1 cellular context compared by ENCODE assay signal in the genomic region with DNA sequence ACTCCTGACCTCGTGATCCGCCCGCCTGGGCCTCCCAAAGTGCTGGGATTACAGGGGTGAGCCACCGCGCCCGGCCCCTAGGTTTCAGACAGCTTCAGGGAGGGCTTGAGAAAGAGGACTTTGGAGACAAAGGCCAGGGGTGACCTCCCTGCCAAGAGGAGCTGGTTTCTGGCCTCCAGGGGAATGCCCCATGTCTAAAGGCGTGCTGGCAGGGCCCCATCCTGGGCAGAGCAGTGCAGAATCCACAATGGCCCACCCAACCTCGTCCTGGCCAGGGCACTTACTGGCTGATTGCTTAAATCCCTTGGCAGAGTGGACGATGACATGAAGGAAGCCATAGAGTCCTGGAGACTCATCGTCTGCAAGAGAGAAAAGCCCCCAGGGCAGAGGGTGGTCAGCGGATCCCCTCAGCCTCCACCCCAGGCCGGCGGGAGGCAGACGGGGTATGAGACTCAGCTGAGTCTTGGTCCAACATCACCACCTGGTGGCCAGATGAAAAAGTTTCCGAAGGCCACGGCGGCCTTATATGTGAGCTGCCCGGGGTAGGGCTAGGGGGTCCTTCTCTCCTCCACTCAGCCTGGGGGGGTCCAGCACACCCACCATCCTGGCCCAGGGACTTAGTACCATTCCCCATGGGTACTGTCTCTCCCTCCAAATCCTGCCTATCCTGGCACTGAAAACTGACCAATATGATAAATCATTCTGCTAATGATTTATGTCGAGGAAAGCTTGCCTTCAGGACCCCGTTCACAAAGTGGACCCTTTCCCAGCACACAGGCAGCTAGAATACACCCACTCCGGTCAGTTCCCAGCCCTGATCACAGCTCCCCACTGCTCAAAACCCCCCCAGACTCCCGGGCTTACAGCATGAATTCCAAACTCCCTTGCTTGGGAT.
TF ChIP-seq lines count a peak whose summit lies in the region.

No MANE protein-coding gene starts in this region.

TF ChIP-seq in GM23338, 12 proteins besides CTCF, POLR2A, EP300 and RAD21 (continued from another document):
- TF ChIP-seq, protein P1, sequence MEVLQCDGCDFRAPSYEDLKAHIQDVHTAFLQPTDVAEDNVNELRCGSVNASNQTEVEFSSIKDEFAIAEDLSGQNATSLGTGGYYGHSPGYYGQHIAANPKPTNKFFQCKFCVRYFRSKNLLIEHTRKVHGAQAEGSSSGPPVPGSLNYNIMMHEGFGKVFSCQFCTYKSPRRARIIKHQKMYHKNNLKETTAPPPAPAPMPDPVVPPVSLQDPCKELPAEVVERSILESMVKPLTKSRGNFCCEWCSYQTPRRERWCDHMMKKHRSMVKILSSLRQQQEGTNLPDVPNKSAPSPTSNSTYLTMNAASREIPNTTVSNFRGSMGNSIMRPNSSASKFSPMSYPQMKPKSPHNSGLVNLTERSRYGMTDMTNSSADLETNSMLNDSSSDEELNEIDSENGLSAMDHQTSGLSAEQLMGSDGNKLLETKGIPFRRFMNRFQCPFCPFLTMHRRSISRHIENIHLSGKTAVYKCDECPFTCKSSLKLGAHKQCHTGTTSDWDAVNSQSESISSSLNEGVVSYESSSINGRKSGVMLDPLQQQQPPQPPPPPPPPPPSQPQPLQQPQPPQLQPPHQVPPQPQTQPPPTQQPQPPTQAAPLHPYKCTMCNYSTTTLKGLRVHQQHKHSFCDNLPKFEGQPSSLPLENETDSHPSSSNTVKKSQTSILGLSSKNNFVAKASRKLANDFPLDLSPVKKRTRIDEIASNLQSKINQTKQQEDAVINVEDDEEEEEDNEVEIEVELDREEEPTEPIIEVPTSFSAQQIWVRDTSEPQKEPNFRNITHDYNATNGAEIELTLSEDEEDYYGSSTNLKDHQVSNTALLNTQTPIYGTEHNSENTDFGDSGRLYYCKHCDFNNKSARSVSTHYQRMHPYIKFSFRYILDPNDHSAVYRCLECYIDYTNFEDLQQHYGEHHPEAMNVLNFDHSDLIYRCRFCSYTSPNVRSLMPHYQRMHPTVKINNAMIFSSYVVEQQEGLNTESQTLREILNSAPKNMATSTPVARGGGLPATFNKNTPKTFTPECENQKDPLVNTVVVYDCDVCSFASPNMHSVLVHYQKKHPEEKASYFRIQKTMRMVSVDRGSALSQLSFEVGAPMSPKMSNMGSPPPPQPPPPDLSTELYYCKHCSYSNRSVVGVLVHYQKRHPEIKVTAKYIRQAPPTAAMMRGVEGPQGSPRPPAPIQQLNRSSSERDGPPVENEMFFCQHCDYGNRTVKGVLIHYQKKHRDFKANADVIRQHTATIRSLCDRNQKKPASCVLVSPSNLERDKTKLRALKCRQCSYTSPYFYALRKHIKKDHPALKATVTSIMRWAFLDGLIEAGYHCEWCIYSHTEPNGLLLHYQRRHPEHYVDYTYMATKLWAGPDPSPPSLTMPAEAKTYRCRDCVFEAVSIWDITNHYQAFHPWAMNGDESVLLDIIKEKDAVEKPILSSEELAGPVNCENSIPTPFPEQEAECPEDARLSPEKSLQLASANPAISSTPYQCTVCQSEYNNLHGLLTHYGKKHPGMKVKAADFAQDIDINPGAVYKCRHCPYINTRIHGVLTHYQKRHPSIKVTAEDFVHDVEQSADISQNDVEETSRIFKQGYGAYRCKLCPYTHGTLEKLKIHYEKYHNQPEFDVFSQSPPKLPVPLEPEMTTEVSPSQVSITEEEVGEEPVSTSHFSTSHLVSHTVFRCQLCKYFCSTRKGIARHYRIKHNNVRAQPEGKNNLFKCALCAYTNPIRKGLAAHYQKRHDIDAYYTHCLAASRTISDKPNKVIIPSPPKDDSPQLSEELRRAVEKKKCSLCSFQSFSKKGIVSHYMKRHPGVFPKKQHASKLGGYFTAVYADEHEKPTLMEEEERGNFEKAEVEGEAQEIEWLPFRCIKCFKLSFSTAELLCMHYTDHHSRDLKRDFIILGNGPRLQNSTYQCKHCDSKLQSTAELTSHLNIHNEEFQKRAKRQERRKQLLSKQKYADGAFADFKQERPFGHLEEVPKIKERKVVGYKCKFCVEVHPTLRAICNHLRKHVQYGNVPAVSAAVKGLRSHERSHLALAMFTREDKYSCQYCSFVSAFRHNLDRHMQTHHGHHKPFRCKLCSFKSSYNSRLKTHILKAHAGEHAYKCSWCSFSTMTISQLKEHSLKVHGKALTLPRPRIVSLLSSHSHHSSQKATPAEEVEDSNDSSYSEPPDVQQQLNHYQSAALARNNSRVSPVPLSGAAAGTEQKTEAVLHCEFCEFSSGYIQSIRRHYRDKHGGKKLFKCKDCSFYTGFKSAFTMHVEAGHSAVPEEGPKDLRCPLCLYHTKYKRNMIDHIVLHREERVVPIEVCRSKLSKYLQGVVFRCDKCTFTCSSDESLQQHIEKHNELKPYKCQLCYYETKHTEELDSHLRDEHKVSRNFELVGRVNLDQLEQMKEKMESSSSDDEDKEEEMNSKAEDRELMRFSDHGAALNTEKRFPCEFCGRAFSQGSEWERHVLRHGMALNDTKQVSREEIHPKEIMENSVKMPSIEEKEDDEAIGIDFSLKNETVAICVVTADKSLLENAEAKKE (CRISPR knock-in tag; IDR thresholded peaks at IDR 0.05): no peak
TF ChIP-seq in GM23338: peak in this region for 0.
